Comparison of ENCODE assay signal across 17 cellular contexts in the genomic region with DNA sequence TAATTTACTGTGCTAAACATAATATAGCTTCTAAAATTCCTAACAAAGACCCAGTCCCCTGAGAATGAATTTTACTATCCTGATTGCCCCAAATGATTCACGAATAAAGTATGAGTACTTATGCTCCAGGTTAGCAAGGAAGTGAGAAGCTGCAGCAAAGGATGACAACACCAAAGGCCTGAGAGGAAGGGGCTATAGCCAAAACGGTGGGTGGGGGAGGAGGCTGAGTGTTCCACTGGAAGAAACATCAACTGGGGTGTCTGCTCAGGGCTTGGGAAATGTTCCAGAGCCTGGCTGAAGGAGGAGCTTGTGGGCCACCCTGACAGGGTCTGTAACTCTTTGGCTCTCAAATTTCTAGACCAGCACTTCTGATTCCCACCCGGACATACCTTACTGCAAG.
DNase-seq lines count a peak whose midpoint lies in the region; ATAC-seq, FAIRE-seq and TF ChIP-seq lines count a peak whose summit lies in the region.
"Had no signal": no experiment of that assay in that cellular context is flagged by ENCODE, and none has a peak within 500 bp of the region (broad histone marks: within the 10 kb centered on the region; RNA-seq: fewer than 3 reads in every experiment).

No MANE protein-coding gene starts in this region.

- TF ChIP-seq CTCF in gastroesophageal sphincter (IDR thresholded peaks at IDR 0.05): no peak

- H3K4me1 ChIP-seq in gastroesophageal sphincter: peaks cover 0 to 3% (median 0%) of the 10 kb centered on the region in 3 donors

- no peaks in the 10 kb centered on the region for H3K27me3 ChIP-seq in H7 (ENCODE audit: control insufficient read depth, insufficient read depth, low read length)
- H3K27me3 ChIP-seq in gastroesophageal sphincter: no peaks in the 10 kb centered on the region
- H3K27me3 ChIP-seq: neutrophil had no signal

- DNase-seq in H7 (peak; percentile 30), astrocyte of the hippocampus (ENCODE audit: low read depth, low spot score) (peak; percentile 23), islet precursor cell (peak; percentile 64), urothelium cell line (ENCODE audit: low spot score) (peak; percentile 18), NCI-H2196 treated with DMSO at 0.1 percent for 48 hours (lab: John Stamatoyannopoulos, UW; ENCODE audit: unreplicated experiment) (no peak)
- DNase-seq: activated naive CD4-positive, alpha-beta T cell treated with anti-CD3 and anti-CD28 coated beads, Interleukin-2, amount 50 U/mL, for 16 hours; cortex of kidney; foreskin melanocyte; left colon; NCI-H1417 treated with DMSO at 0.1 percent for 48 hours; NCI-H69; retina; Right ventricle myocardium superior had no signal

- no peak for TF ChIP-seq EP300 in gastroesophageal sphincter (IDR thresholded peaks at IDR 0.05)

- no peaks in the 10 kb centered on the region for H3K36me3 ChIP-seq in H7 (replicated peaks; ENCODE audit: control insufficient read depth, insufficient read depth, low read length)
- H3K36me3 ChIP-seq in gastroesophageal sphincter: no peaks in the 10 kb centered on the region
- H3K36me3 ChIP-seq: neutrophil had no signal

- ATAC-seq in gastroesophageal sphincter: no peak
- ATAC-seq in activated CD4-positive, CD25-positive, alpha-beta regulatory T cell treated with anti-CD3 and anti-CD28 coated beads, Interleukin-2, amount 50 U/mL, for 24 hours: no peak
- ATAC-seq: left colon had no signal

- H3K9me3 ChIP-seq in gastroesophageal sphincter: no peaks in the 10 kb centered on the region
- H3K9me3 ChIP-seq: neutrophil had no signal

- no peak for FAIRE-seq in urothelium cell line (lab: Jason Lieb, UNC)
- FAIRE-seq: endometrium had no signal

- no peak overlapping the region for H3K27ac ChIP-seq in gastroesophageal sphincter
- H3K27ac ChIP-seq: neutrophil had no signal

- H3K4me3 ChIP-seq in H7 (ENCODE audit: insufficient read depth, low read depth, low read length): no peak overlapping the region
- H3K4me3 ChIP-seq in gastroesophageal sphincter: no peak overlapping the region

- 25 to 49% methylated on average over 3 of the region's 3 CpGs for WGBS in gastroesophageal sphincter (ENCODE audit: low coverage in 1 of 2), 2 donors

- no peak for TF ChIP-seq POLR2A in gastroesophageal sphincter (IDR thresholded peaks at IDR 0.05)
